9 cellular contexts compared by ENCODE assay signal in the genomic region with DNA sequence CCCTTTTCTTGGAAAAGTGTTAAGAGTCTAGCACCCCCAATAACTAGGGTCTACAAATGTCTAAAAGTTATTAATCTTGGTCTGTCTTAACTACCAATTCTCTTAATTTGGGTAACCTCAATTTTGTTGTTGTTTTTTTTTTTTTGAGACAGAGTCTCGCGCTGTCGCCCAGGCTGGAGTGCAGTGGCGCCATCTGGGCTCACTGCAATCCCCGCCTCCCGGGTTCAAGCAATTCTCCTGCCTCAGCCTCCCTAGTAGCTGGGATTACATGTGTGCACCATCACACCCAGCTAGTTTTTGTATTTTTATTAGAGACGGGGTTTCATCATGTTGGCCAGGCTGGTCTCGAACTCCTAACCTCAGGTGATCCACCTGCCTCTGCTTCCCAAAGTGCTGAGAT. TPM values are rescaled to one million over a fixed set of nuclear protein-coding genes. Genes with fewer than 3 reads are reported as not detected.
DNase-seq lines count a peak whose midpoint lies in the region; ATAC-seq and TF ChIP-seq lines count a peak whose summit lies in the region.
"Not testable (repeated sequence)": the region's sequence is repeated elsewhere in the genome, so short reads cannot be mapped to it uniquely, and the experiment has no call there.
"Had no signal": no experiment of that assay in that cellular context is flagged by ENCODE, and none has a peak within 500 bp of the region (broad histone marks: within the 10 kb centered on the region; RNA-seq: fewer than 3 reads in every experiment).

No MANE protein-coding gene starts in this region.

- H3K27me3 Mint-ChIP-seq in CD4-positive, alpha-beta memory T cell; activated CD4-positive, alpha-beta T cell treated with anti-CD3 and anti-CD28 coated beads, Interleukin-2, amount 10 ng/mL, durations not matched to agents 24 days and 14 days; activated T-helper 17 cell treated with anti-CD3 and anti-CD28 coated beads, Interleukin-2, amount 50 U/mL, for 72 hours; MCF 10A (ENCODE audit: insufficient read depth, unreplicated experiment); naive B cell; stimulated activated naive CD8-positive, alpha-beta T cell treated with anti-CD3 and anti-CD28 coated beads, Interleukin-15, Interleukin-2, amounts not matched to agents 100 ng/mL and 50 ng/mL, for 24 hours: not testable (repeated sequence)

- POLR2A ChIA-PET in CD4-positive, alpha-beta memory T cell (lab: Charles Lee; ENCODE audit: partially characterized antibody), result interaction anchor here (3.1 kb wide), 1 partner anchor 38 kb away, joined by 56 read pairs; the partner anchor contains the start of genes PJVK and PRKRA
- POLR2A ChIA-PET in HEK293 (lab: Yijun Ruan, JAX); PC-9 (lab: Charles Lee; ENCODE audit: unreplicated experiment): not testable (repeated sequence)
- POLR2A ChIA-PET in MCF 10A (lab: Yijun Ruan, JAX), result interaction anchor here (0.8 to 7.5 kb wide), 11 partner anchors 9 to 300 kb away, joined by 3 to 64 read pairs (median 22); partner anchors contain the start of genes OSBPL6, PJVK, PRKRA and RBM45

- not testable (repeated sequence) for DNase-seq in CD4-positive, alpha-beta memory T cell; PC-9; activated CD4-positive, alpha-beta T cell treated with anti-CD3 and anti-CD28 coated beads, Interleukin-2, amount 10 ng/mL, durations not matched to agents 24 days and 14 days; MCF 10A (ENCODE audit: unreplicated experiment); naive B cell

- H3K27ac Mint-ChIP-seq in CD4-positive, alpha-beta memory T cell, result peak overlapping the region in 3 of 7 donors; percentile 18 to 98 (median 95)
- not testable (repeated sequence) for H3K27ac Mint-ChIP-seq in activated CD4-positive, alpha-beta T cell treated with anti-CD3 and anti-CD28 coated beads, Interleukin-2, amount 10 ng/mL, durations not matched to agents 24 days and 14 days
- H3K27ac Mint-ChIP-seq in activated T-helper 17 cell treated with anti-CD3 and anti-CD28 coated beads, Interleukin-2, amount 50 U/mL, for 72 hours, result peak overlapping the region; percentile 95
- H3K27ac Mint-ChIP-seq in MCF 10A (ENCODE audit: low read depth, unreplicated experiment) (peak overlapping the region; percentile 91), naive B cell (peak overlapping the region in 2 of 6 donors; percentile 97 to 98)
- H3K27ac Mint-ChIP-seq in stimulated activated naive CD8-positive, alpha-beta T cell treated with anti-CD3 and anti-CD28 coated beads, Interleukin-15, Interleukin-2, amounts not matched to agents 100 ng/mL and 50 ng/mL, for 24 hours, result peak overlapping the region; percentile 93

- not testable (repeated sequence) for H3K36me3 Mint-ChIP-seq in CD4-positive, alpha-beta memory T cell; activated CD4-positive, alpha-beta T cell treated with anti-CD3 and anti-CD28 coated beads, Interleukin-2, amount 10 ng/mL, durations not matched to agents 24 days and 14 days (ENCODE audit: low read depth); activated T-helper 17 cell treated with anti-CD3 and anti-CD28 coated beads, Interleukin-2, amount 50 U/mL, for 72 hours (ENCODE audit: low read depth); MCF 10A (ENCODE audit: insufficient read depth, unreplicated experiment); naive B cell; stimulated activated naive CD8-positive, alpha-beta T cell treated with anti-CD3 and anti-CD28 coated beads, Interleukin-15, Interleukin-2, amounts not matched to agents 100 ng/mL and 50 ng/mL, for 24 hours (ENCODE audit: low read depth)

- H3K27me3 ChIP-seq in CD4-positive, alpha-beta memory T cell (ENCODE audit: insufficient read depth, low read length); PC-9 (ENCODE audit: insufficient read depth, low read depth): not testable (repeated sequence)

- H3K4me1 ChIP-seq in CD4-positive, alpha-beta memory T cell (ENCODE audit: insufficient read depth, low read length), result peaks cover 15% of the 10 kb centered on the region
- H3K4me1 ChIP-seq in HEK293 (ENCODE audit: control insufficient read depth, insufficient read depth, low read length), result not testable (repeated sequence)
- peaks cover 18% of the 10 kb centered on the region for H3K4me1 ChIP-seq in PC-9 (replicated peaks; ENCODE audit: insufficient read depth)

- ATAC-seq in activated T-helper 17 cell treated with anti-CD3 and anti-CD28 coated beads, Interleukin-2, amount 50 U/mL, for 72 hours (replicated peaks); naive B cell (ENCODE audit: low read depth in 2 of 2): not testable (repeated sequence)

- peak overlapping the region; percentile 81 for H3K4me2 ChIP-seq in PC-9

- H3K79me2 ChIP-seq in PC-9 (ENCODE audit: low read depth), result not testable (repeated sequence)

- H3K9me2 ChIP-seq in PC-9 (ENCODE audit: insufficient read depth), result not testable (repeated sequence)

- H3K4me1 Mint-ChIP-seq in CD4-positive, alpha-beta memory T cell, result peaks cover 11 to 32% (median 19%) of the 10 kb centered on the region in 4 donors
- peaks cover 33% of the 10 kb centered on the region for H3K4me1 Mint-ChIP-seq in activated CD4-positive, alpha-beta T cell treated with anti-CD3 and anti-CD28 coated beads, Interleukin-2, amount 10 ng/mL, durations not matched to agents 24 days and 14 days
- peaks cover 10% of the 10 kb centered on the region for H3K4me1 Mint-ChIP-seq in activated T-helper 17 cell treated with anti-CD3 and anti-CD28 coated beads, Interleukin-2, amount 50 U/mL, for 72 hours
- peaks cover 15% of the 10 kb centered on the region for H3K4me1 Mint-ChIP-seq in MCF 10A (ENCODE audit: insufficient read depth, unreplicated experiment)
- H3K4me1 Mint-ChIP-seq in naive B cell, result peaks cover 13 to 24% (median 20%) of the 10 kb centered on the region in 3 donors
- peaks cover 16% of the 10 kb centered on the region for H3K4me1 Mint-ChIP-seq in stimulated activated naive CD8-positive, alpha-beta T cell treated with anti-CD3 and anti-CD28 coated beads, Interleukin-15, Interleukin-2, amounts not matched to agents 100 ng/mL and 50 ng/mL, for 24 hours (ENCODE audit: low read depth)

- peak; percentile 33; the same call in 1 of the 2 replicates for TF ChIP-seq CTCF in HEK293 (tag by site-specific recombination; IDR thresholded peaks at IDR 0.05)
- TF ChIP-seq CTCF in PC-9 (conservative IDR thresholded peaks at IDR 0.05); MCF 10A (IDR thresholded peaks at IDR 0.05; ENCODE audit: unreplicated experiment): not testable (repeated sequence)

- intact Hi-C loops in CD4-positive, alpha-beta memory T cell (cut with micrococcal nuclease), result not testable (repeated sequence)
- intact Hi-C loops in PC-9 (cut with micrococcal nuclease; ENCODE audit: unreplicated experiment) (loop anchor here (5.0 to 10.0 kb wide), 2 partner anchors 610 to 1078 kb away; no protein-coding TSS in a partner anchor), MCF 10A (cut with micrococcal nuclease) (loop anchor here (10.0 kb wide), 1 partner anchor 618 kb away; no protein-coding TSS in a partner anchor)
- intact Hi-C loops in activated CD4-positive, alpha-beta T cell treated with anti-CD3 and anti-CD28 coated beads, Interleukin-2, amount 10 ng/mL, durations not matched to agents 24 days and 14 days (cut with micrococcal nuclease), result loop anchor here (10.0 kb wide), 1 partner anchor 852 kb away; the partner anchor contains the start of gene SESTD1

- peak overlapping the region; percentile 99; the same call in 1 of the 2 replicates for H2AFZ ChIP-seq in PC-9

- BruUV-seq in PC-9 (replicated peaks; lab: Mats Ljungman, UMichigan), result TSS peak; percentile 67
- not testable (repeated sequence) for BruUV-seq in MCF 10A (replicated peaks; lab: Mats Ljungman, UMichigan)

- peak overlapping the region in 5 of 8 donors; percentile 91 to 97 (median 93) for H3K4me3 Mint-ChIP-seq in CD4-positive, alpha-beta memory T cell
- peak overlapping the region; percentile 97 for H3K4me3 Mint-ChIP-seq in activated CD4-positive, alpha-beta T cell treated with anti-CD3 and anti-CD28 coated beads, Interleukin-2, amount 10 ng/mL, durations not matched to agents 24 days and 14 days
- H3K4me3 Mint-ChIP-seq in activated T-helper 17 cell treated with anti-CD3 and anti-CD28 coated beads, Interleukin-2, amount 50 U/mL, for 72 hours, result peak overlapping the region; percentile 91
- H3K4me3 Mint-ChIP-seq in MCF 10A (ENCODE audit: unreplicated experiment) (peak overlapping the region; percentile 96), naive B cell (peak overlapping the region in 6 of 8 donors; percentile 50 to 97 (median 88))
- H3K4me3 Mint-ChIP-seq in stimulated activated naive CD8-positive, alpha-beta T cell treated with anti-CD3 and anti-CD28 coated beads, Interleukin-15, Interleukin-2, amounts not matched to agents 100 ng/mL and 50 ng/mL, for 24 hours, result peak overlapping the region; percentile 88

- H3K9me3 ChIP-seq in CD4-positive, alpha-beta memory T cell (ENCODE audit: control insufficient read depth in 1 of 2, low read length in 2 of 2); HEK293 (ENCODE audit: control insufficient read depth, insufficient read depth, low read depth, low read length); PC-9 (ENCODE audit: insufficient read depth, low read depth): not testable (repeated sequence)

- CTCF ChIA-PET in CD4-positive, alpha-beta memory T cell (lab: Charles Lee; ENCODE audit: partially characterized antibody), result interaction anchor here (1.2 to 10.3 kb wide), 5 partner anchors 14 to 67 kb away, joined by 3 to 256 read pairs (median 24); partner anchors contain the start of genes PJVK, PLEKHA3 and PRKRA
- CTCF ChIA-PET in HEK293 (lab: Yijun Ruan, JAX) (interaction anchor here (0.6 to 4.2 kb wide), 6 partner anchors 16 to 470 kb away, joined by 3 to 61 read pairs (median 7); partner anchors contain the start of gene RBM45), PC-9 (lab: Charles Lee) (interaction anchor here (2.9 to 3.3 kb wide), 2 partner anchors 15 to 300 kb away, joined by 19 to 37 read pairs; partner anchors contain the start of gene RBM45), MCF 10A (lab: Yijun Ruan, JAX) (interaction anchor here (0.6 to 9.5 kb wide), 10 partner anchors 11 to 300 kb away, joined by 3 to 180 read pairs (median 11); partner anchors contain the start of gene RBM45)

- not testable (repeated sequence) for H3F3A ChIP-seq in PC-9 (ENCODE audit: insufficient read depth, low read depth)

- H3K27ac ChIP-seq in CD4-positive, alpha-beta memory T cell (ENCODE audit: low read depth, low read length); HEK293 (ENCODE audit: extremely low read depth, low read depth, low read length); PC-9: not testable (repeated sequence)

- H3K36me3 ChIP-seq in CD4-positive, alpha-beta memory T cell (ENCODE audit: insufficient read depth, low read length); HEK293 (ENCODE audit: control insufficient read depth in 2 of 2, insufficient read depth in 1 of 2, low read length in 2 of 2); PC-9 (ENCODE audit: low read depth): not testable (repeated sequence)

- H3K9me3 Mint-ChIP-seq in CD4-positive, alpha-beta memory T cell; activated CD4-positive, alpha-beta T cell treated with anti-CD3 and anti-CD28 coated beads, Interleukin-2, amount 10 ng/mL, durations not matched to agents 24 days and 14 days; activated T-helper 17 cell treated with anti-CD3 and anti-CD28 coated beads, Interleukin-2, amount 50 U/mL, for 72 hours; MCF 10A (ENCODE audit: unreplicated experiment); naive B cell; stimulated activated naive CD8-positive, alpha-beta T cell treated with anti-CD3 and anti-CD28 coated beads, Interleukin-15, Interleukin-2, amounts not matched to agents 100 ng/mL and 50 ng/mL, for 24 hours: not testable (repeated sequence)

- H4K20me1 ChIP-seq in PC-9 (ENCODE audit: insufficient read depth), result not testable (repeated sequence)

- H3K4me3 ChIP-seq in CD4-positive, alpha-beta memory T cell (ENCODE audit: low read length in 2 of 2); HEK293 (ENCODE audit: low read depth, low read length): not testable (repeated sequence)
- H3K4me3 ChIP-seq in PC-9, result peak overlapping the region; percentile 72; the same call in 1 of the 2 replicates

RNA-seq across cellular contexts. Expression of gene PRKRA, which starts 38.5 kb away (rescaled TPM):
- total RNA-seq in CD4-positive, alpha-beta memory T cell, result 10 to 100 TPM; 51.0 to 52.4 TPM
- polyA plus RNA-seq in CD4-positive, alpha-beta memory T cell, result 10 to 100 TPM; 57.1 to 83.0 TPM
- total RNA-seq in PC-9 (2021) (87.0 and 93.3 TPM in 2 replicates), MCF 10A (2022) (51.4 and 58.9 TPM in 2 replicates)
- 52.4 and 61.2 TPM in 2 replicates for total RNA-seq in activated CD4-positive, alpha-beta T cell treated with anti-CD3 and anti-CD28 coated beads, Interleukin-2, amount 10 ng/mL, durations not matched to agents 24 days and 14 days
- 10 to 100 TPM; 61.3 to 67.6 TPM for total RNA-seq in activated T-helper 17 cell treated with anti-CD3 and anti-CD28 coated beads, Interleukin-2, amount 50 U/mL, for 72 hours
- 100 to 1,000 TPM in 1 of 6 donors, 10 to 100 TPM in 5; 59.8 to 107 (median 75.9) TPM for polyA plus RNA-seq in naive B cell (ENCODE audit: low read depth in 6 of 6)

RNA-seq across cellular contexts. Expression of gene PJVK, which starts 38.7 kb away (rescaled TPM):
- total RNA-seq in CD4-positive, alpha-beta memory T cell, result 1 to 10 TPM; 3.6 to 4.1 TPM
- polyA plus RNA-seq in CD4-positive, alpha-beta memory T cell, result under 1 TPM; 0.23 to 0.32 TPM
- total RNA-seq in PC-9 (2021), result 14.6 and 16.9 TPM in 2 replicates
- 2.0 and 2.3 TPM in 2 replicates for total RNA-seq in activated CD4-positive, alpha-beta T cell treated with anti-CD3 and anti-CD28 coated beads, Interleukin-2, amount 10 ng/mL, durations not matched to agents 24 days and 14 days
- total RNA-seq in activated T-helper 17 cell treated with anti-CD3 and anti-CD28 coated beads, Interleukin-2, amount 50 U/mL, for 72 hours, result 1 to 10 TPM; 2.3 to 2.4 TPM
- total RNA-seq in MCF 10A (2022), result 7.4 and 10.4 TPM in 2 replicates
- polyA plus RNA-seq in naive B cell (ENCODE audit: low read depth in 6 of 6), result under 1 TPM in 4 of 6 donors, not detected in 2; 0.24 to 0.68 (median 0.46) TPM
- total RNA-seq: RPMI7951 had no signal
